1 cellular context compared by ENCODE assay signal in genomic region chr5:169249001-169249400, GRCh38.
A peak's percentile ranks its signal among the peaks of the same experiment; 100 is the strongest.
TF ChIP-seq lines count a peak whose summit lies in the region.

No MANE protein-coding gene starts in this region.

TF ChIP-seq in SK-N-SH treated with all-trans-retinoic acid at 6 μM for 48 hours, 23 proteins besides CTCF, POLR2A, EP300 and RAD21 (continued from another document):
- TF ChIP-seq CREB5 (CRISPR knock-in tag; IDR thresholded peaks at IDR 0.05; ENCODE audit: low read depth) (peak; percentile 73; the same call in 1 of the 2 replicates), ZNF8 (CRISPR knock-in tag; IDR thresholded peaks at IDR 0.05) (no peak), ZC3H10 (CRISPR knock-in tag; IDR thresholded peaks at IDR 0.05) (no peak), RARB (CRISPR knock-in tag; IDR thresholded peaks at IDR 0.05) (no peak)
